ENCODE assay signal across 8 cellular contexts in the genomic region with DNA sequence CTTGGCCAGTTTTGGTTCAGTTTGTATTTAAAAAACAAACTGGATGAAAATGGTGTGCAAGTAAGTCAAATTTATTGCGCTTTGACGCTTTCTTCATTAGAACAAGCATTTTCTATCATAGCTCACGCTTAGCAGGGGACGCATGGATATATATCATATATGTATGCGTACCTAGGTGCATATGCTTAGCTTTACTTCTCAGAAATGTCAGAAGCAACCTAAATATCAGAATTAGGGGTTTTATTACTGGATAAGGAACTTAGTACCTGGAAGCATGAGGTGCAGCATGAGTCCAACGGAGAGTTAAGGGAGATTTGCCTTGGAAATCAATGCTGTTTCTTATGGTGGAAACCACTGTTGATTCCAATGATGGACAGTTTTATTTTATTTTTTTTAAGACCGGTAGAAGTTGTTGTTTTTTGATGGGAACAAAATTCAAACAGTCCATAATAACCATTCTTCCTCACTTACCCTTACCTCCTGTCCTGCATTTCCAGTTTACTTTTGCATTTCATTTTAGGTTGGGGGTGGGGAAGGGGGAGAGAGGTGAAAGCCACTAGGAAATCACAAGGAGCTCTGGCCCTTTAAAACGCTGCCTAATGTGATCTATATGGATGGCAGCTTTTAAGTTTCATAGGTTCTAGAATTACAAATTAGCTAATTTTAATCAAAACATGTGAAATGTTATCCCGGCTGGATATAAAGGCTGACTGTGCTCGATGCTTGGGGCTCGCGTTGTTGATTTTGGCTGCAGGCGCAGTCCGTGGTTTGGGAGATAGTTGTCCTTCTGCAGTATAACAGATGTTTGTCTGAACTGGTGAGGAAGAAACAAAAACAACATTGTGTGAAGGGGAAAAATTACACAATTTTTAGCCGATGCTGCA. TPM values are rescaled to one million over a fixed set of nuclear protein-coding genes. Genes with fewer than 3 reads are reported as not detected.
DNase-seq lines count a peak whose midpoint lies in the region; ATAC-seq and TF ChIP-seq lines count a peak whose summit lies in the region.

No MANE protein-coding gene starts in this region.

- H3K9me2 ChIP-seq in MM.1S (replicated peaks; ENCODE audit: insufficient read depth, low read length): no peaks in the 10 kb centered on the region

- peaks cover 37% of the 10 kb centered on the region for H3K27me3 Mint-ChIP-seq in CD4-positive, alpha-beta T cell
- peaks cover 22% of the 10 kb centered on the region for H3K27me3 Mint-ChIP-seq in endodermal cell (ENCODE audit: insufficient read depth)
- peaks cover 29 to 35% of the 10 kb centered on the region in 2 donors for H3K27me3 Mint-ChIP-seq in natural killer cell treated with Interleukin-12 subunit alpha and Interleukin-12 subunit beta and Interleukin-15 and Interleukin-18, amount 100 ng/mL, for 72 hours

- no peaks in the 10 kb centered on the region for H3K9me3 ChIP-seq in CD4-positive, alpha-beta T cell (ENCODE audit: control insufficient read depth, low read length)
- no peaks in the 10 kb centered on the region for H3K9me3 ChIP-seq in endodermal cell (ENCODE audit: control insufficient read depth, low read length)
- H3K9me3 ChIP-seq in MM.1S (replicated peaks; ENCODE audit: insufficient read depth, low read length): no peaks in the 10 kb centered on the region

- H3K27ac Mint-ChIP-seq in CD4-positive, alpha-beta T cell: no peak overlapping the region
- H3K27ac Mint-ChIP-seq in endodermal cell: no peak overlapping the region
- H3K27ac Mint-ChIP-seq in natural killer cell treated with Interleukin-12 subunit alpha and Interleukin-12 subunit beta and Interleukin-15 and Interleukin-18, amount 100 ng/mL, for 72 hours: no peak overlapping the region

- no peaks in the 10 kb centered on the region for H3K9me3 Mint-ChIP-seq in CD4-positive, alpha-beta T cell
- H3K9me3 Mint-ChIP-seq in endodermal cell: no peaks in the 10 kb centered on the region
- H3K9me3 Mint-ChIP-seq in natural killer cell treated with Interleukin-12 subunit alpha and Interleukin-12 subunit beta and Interleukin-15 and Interleukin-18, amount 100 ng/mL, for 72 hours: no peaks in the 10 kb centered on the region

- H3K4me2 ChIP-seq in MM.1S (ENCODE audit: low read depth, low read length): no peak overlapping the region

- DNase-seq in CD4-positive, alpha-beta T cell: no peak
- DNase-seq in NCI-H1048 (lab: John Stamatoyannopoulos, UW) (peak; percentile 35), endodermal cell (no peak), GM10248 (ENCODE audit: extremely low spot score) (no peak), MM.1S (no peak), NCI-H524 treated with DMSO at 0.1 percent for 48 hours (lab: John Stamatoyannopoulos, UW) (no peak)
- no peak for DNase-seq in natural killer cell treated with Interleukin-12 subunit alpha and Interleukin-12 subunit beta and Interleukin-15 and Interleukin-18, amount 100 ng/mL, for 72 hours (ENCODE audit: low spot score)

- H3K4me3 Mint-ChIP-seq in CD4-positive, alpha-beta T cell: peak overlapping the region; percentile 87
- H3K4me3 Mint-ChIP-seq in endodermal cell: peak overlapping the region; percentile 68
- H3K4me3 Mint-ChIP-seq in natural killer cell treated with Interleukin-12 subunit alpha and Interleukin-12 subunit beta and Interleukin-15 and Interleukin-18, amount 100 ng/mL, for 72 hours: peak overlapping the region; percentile 54

- no peak overlapping the region for H3K27ac ChIP-seq in CD4-positive, alpha-beta T cell (ENCODE audit: low read depth, low read length)
- H3K27ac ChIP-seq in endodermal cell (ENCODE audit: low read depth, low read length) (no peak overlapping the region), MM.1S (ENCODE audit: low read length) (no peak overlapping the region)

- no peaks in the 10 kb centered on the region for H3K79me2 ChIP-seq in MM.1S (ENCODE audit: low read length)

- peaks cover 5% of the 10 kb centered on the region for H3K36me3 Mint-ChIP-seq in CD4-positive, alpha-beta T cell (ENCODE audit: low read depth)
- H3K36me3 Mint-ChIP-seq in endodermal cell (ENCODE audit: low read depth): no peaks in the 10 kb centered on the region
- H3K36me3 Mint-ChIP-seq in natural killer cell treated with Interleukin-12 subunit alpha and Interleukin-12 subunit beta and Interleukin-15 and Interleukin-18, amount 100 ng/mL, for 72 hours: peaks cover 6% of the 10 kb centered on the region

- WGBS in endodermal cell (ENCODE audit: insufficient coverage in 1 of 2, insufficient read length in 1 of 2), 2 experiments: 66 to 70% methylated on average over 11 to 14 of the region's 15 CpGs

- H4K20me1 ChIP-seq in MM.1S (ENCODE audit: insufficient read depth, low read length): no peaks in the 10 kb centered on the region

- POLR2A ChIA-PET in CD4-positive, alpha-beta T cell (lab: Charles Lee): interaction anchor here (0.6 to 1.1 kb wide), 2 partner anchors 12 to 20 kb away, joined by 3 read pairs; no protein-coding TSS in a partner anchor
- POLR2A ChIA-PET in GM10248 (lab: Yijun Ruan, JAX): no interaction called here

- CTCF ChIA-PET in CD4-positive, alpha-beta T cell (lab: Charles Lee): no interaction called here
- CTCF ChIA-PET in GM10248 (lab: Yijun Ruan, JAX): interaction anchor here (1.4 to 1.6 kb wide), 4 partner anchors 11 to 375 kb away, joined by 3 read pairs; no protein-coding TSS in a partner anchor

- no peak overlapping the region for H2AFZ ChIP-seq in MM.1S (ENCODE audit: low read length)

- no peak overlapping the region for H3K9ac ChIP-seq in endodermal cell (ENCODE audit: extremely low read depth, low read length, poor library complexity, severe bottlenecking)
- no peak overlapping the region for H3K9ac ChIP-seq in MM.1S (ENCODE audit: low read length)

- intact Hi-C loops in CD4-positive, alpha-beta T cell (cut with DNase I, micrococcal nuclease): no loop called here

- no peak for ATAC-seq in CD4-positive, alpha-beta T cell (ENCODE audit: poor library complexity)
- ATAC-seq in natural killer cell treated with Interleukin-12 subunit alpha and Interleukin-12 subunit beta and Interleukin-15 and Interleukin-18, amount 100 ng/mL, for 72 hours: no peak
- no peak for ATAC-seq in HG03039 (IDR thresholded peaks at IDR 0.05; ENCODE audit: unreplicated experiment)

- H3K4me1 ChIP-seq in endodermal cell (ENCODE audit: control insufficient read depth, insufficient read depth, low read length): peaks cover 7% of the 10 kb centered on the region
- peaks cover 7% of the 10 kb centered on the region; the same call in 1 of the 2 replicates for H3K4me1 ChIP-seq in MM.1S (ENCODE audit: low read length)

- peaks cover 24% of the 10 kb centered on the region for H3K4me1 Mint-ChIP-seq in CD4-positive, alpha-beta T cell (ENCODE audit: low read depth)
- H3K4me1 Mint-ChIP-seq in endodermal cell: peaks cover 12% of the 10 kb centered on the region
- peaks cover 14 to 16% of the 10 kb centered on the region in 2 donors for H3K4me1 Mint-ChIP-seq in natural killer cell treated with Interleukin-12 subunit alpha and Interleukin-12 subunit beta and Interleukin-15 and Interleukin-18, amount 100 ng/mL, for 72 hours (ENCODE audit: low read depth in 2 of 2)

- H3K27me3 ChIP-seq in CD4-positive, alpha-beta T cell (ENCODE audit: control insufficient read depth, insufficient read depth, low read length): peaks cover 64% of the 10 kb centered on the region
- peaks cover 53% of the 10 kb centered on the region for H3K27me3 ChIP-seq in endodermal cell (ENCODE audit: control insufficient read depth, insufficient read depth, low read length, poor library complexity, severe bottlenecking)
- peaks cover 34% of the 10 kb centered on the region for H3K27me3 ChIP-seq in MM.1S (replicated peaks; ENCODE audit: insufficient read depth, low read length)

- H3K4me3 ChIP-seq in endodermal cell (ENCODE audit: low read length) (peak overlapping the region; percentile 78), MM.1S (ENCODE audit: low read length) (no peak overlapping the region)

- H3K36me3 ChIP-seq in endodermal cell (ENCODE audit: control insufficient read depth, insufficient read depth, low read length) (no peaks in the 10 kb centered on the region), MM.1S (replicated peaks; ENCODE audit: insufficient read depth, low read length) (no peaks in the 10 kb centered on the region)

- TF ChIP-seq CTCF in CD4-positive, alpha-beta T cell (IDR thresholded peaks at IDR 0.05): no peak
- TF ChIP-seq CTCF in endodermal cell (conservative IDR thresholded peaks at IDR 0.05) (no peak), GM10248 (IDR thresholded peaks at IDR 0.05; ENCODE audit: control extremely low read depth, extremely low read depth, low read depth, missing control alignments) (no peak), MM.1S (IDR thresholded peaks at IDR 0.05; ENCODE audit: low read length) (no peak)

- no peaks in the 10 kb centered on the region for H3F3A ChIP-seq in MM.1S (ENCODE audit: insufficient read depth, low read length)

RNA-seq across cellular contexts. Expression of gene SOBP, which starts 2.1 kb away (rescaled TPM):
- under 1 TPM; 0.05 to 0.17 TPM for total RNA-seq in CD4-positive, alpha-beta T cell
- total RNA-seq in endodermal cell: 1 to 10 TPM; 1.5 to 1.9 TPM
- polyA plus RNA-seq in endodermal cell (2013, experiment 1 of 2): 11.8 TPM
- polyA plus RNA-seq in endodermal cell (2013, experiment 2 of 2): 14.2 TPM
- under 1 TPM; 0.05 to 0.84 TPM for total RNA-seq in natural killer cell treated with Interleukin-12 subunit alpha and Interleukin-12 subunit beta and Interleukin-15 and Interleukin-18, amount 100 ng/mL, for 72 hours

RNA-seq across cellular contexts. Expression of gene PDSS2, which starts 32.7 kb away (rescaled TPM):
- 1 to 10 TPM; 5.8 to 6.6 TPM for total RNA-seq in CD4-positive, alpha-beta T cell
- 10 to 100 TPM in 1 of 2 donors, 1 to 10 TPM in 1; 8.2 to 13.7 TPM for total RNA-seq in endodermal cell
- 11.3 TPM for polyA plus RNA-seq in endodermal cell (2013, experiment 1 of 2)
- polyA plus RNA-seq in endodermal cell (2013, experiment 2 of 2): 10.0 TPM
- 10 to 100 TPM; 12.2 to 16.2 TPM for total RNA-seq in natural killer cell treated with Interleukin-12 subunit alpha and Interleukin-12 subunit beta and Interleukin-15 and Interleukin-18, amount 100 ng/mL, for 72 hours
